In genomic region chr11:11528986-11529385, GRCh38 we compare ENCODE assay signal across 33 cellular contexts.
"Had no signal": no experiment of that assay in that cellular context is flagged by ENCODE, and none has a peak within 500 bp of the region (broad histone marks: within the 10 kb centered on the region; RNA-seq: fewer than 3 reads in every experiment).

No MANE protein-coding gene starts in this region.

- H3K4me1 ChIP-seq: adrenal gland, body of pancreas had no signal

- FAIRE-seq: astrocyte, TTC549 had no signal

- DNase-seq: activated B cell treated with CpG ODN at 0.5 μM for 24 hours; activated CD4-positive, alpha-beta memory T cell treated with anti-CD3 and anti-CD28 coated beads for 36 hours; activated CD4-positive, alpha-beta T cell treated with anti-CD3 and anti-CD28 coated beads for 4 hours; activated CD4-positive, alpha-beta T cell treated with anti-CD3 and anti-CD28 coated beads, Interleukin-2, amount 10 ng/mL, durations not matched to agents 24 days and 14 days; activated CD4-positive, alpha-beta T cell treated with anti-CD3 and anti-CD28 coated beads, Interleukin-2, amount 50 U/mL, for 1 hour; activated CD4-positive, alpha-beta T cell treated with anti-CD3 and anti-CD28 coated beads, Interleukin-2, amount 50 U/mL, for 4 hours; activated CD4-positive, CD25-positive, alpha-beta regulatory T cell treated with anti-CD3 and anti-CD28 coated beads, Interleukin-2, amount 50 U/mL, for 72 hours; activated CD8-positive, alpha-beta memory T cell treated with anti-CD3 and anti-CD28 coated beads, Interleukin-2, amount 50 U/mL, for 4 hours; activated CD8-positive, alpha-beta T cell treated with anti-CD3 and anti-CD28 coated beads for 36 hours; activated effector memory CD4-positive, alpha-beta T cell treated with anti-CD3 and anti-CD28 coated beads, Interleukin-2, amount 50 U/mL, for 16 hours; activated gamma-delta T cell treated with Interleukin-2 at 50 U/mL for 16 hours; activated naive CD4-positive, alpha-beta T cell; activated naive CD4-positive, alpha-beta T cell treated with anti-CD3 and anti-CD28 coated beads for 36 hours; activated naive CD4-positive, alpha-beta T cell treated with anti-CD3 and anti-CD28 coated beads, Interleukin-2, amount 50 U/mL, for 16 hours; activated naive CD8-positive, alpha-beta T cell treated with anti-CD3 and anti-CD28 coated beads for 36 hours; activated T-cell treated with anti-CD3 and anti-CD28 coated beads for 4 hours; activated T-cell treated with anti-CD3 and anti-CD28 coated beads, Interleukin-2, amount 50 U/mL, for 1 hour; activated T-cell treated with anti-CD3 and anti-CD28 coated beads, Interleukin-2, amount 50 U/mL, for 4 hours; activated T-cell treated with anti-CD3 and anti-CD28 coated beads, Interleukin-2, amount 50 U/mL, for 72 hours; adrenal gland; amniotic stem cell; aorta; body of pancreas; brain microvascular endothelial cell; central memory CD4-positive, alpha-beta T cell; T-helper 1 cell; T-helper 2 cell; T-helper 9 cell had no signal

- H3K36me3 ChIP-seq: adrenal gland, brain microvascular endothelial cell had no signal

- H3K27ac ChIP-seq: adrenal gland, body of pancreas, brain microvascular endothelial cell, VCaP had no signal

- H3K27me3 ChIP-seq: adrenal gland, body of pancreas, brain microvascular endothelial cell had no signal

- H3K4me3 ChIP-seq: adrenal gland, body of pancreas had no signal

- ATAC-seq: activated CD8-positive, alpha-beta T cell treated with anti-CD3 and anti-CD28 coated beads for 36 hours; activated naive CD4-positive, alpha-beta T cell treated with anti-CD3 and anti-CD28 coated beads, Interleukin-2, amount 50 U/mL, for 72 hours; activated T-cell treated with anti-CD3 and anti-CD28 coated beads, Interleukin-2, amount 50 U/mL, for 4 hours; activated T-cell treated with anti-CD3 and anti-CD28 coated beads, Interleukin-2, amount 50 U/mL, for 72 hours; activated T-helper 17 cell treated with anti-CD3 and anti-CD28 coated beads, Interleukin-2, amount 50 U/mL, for 72 hours; body of pancreas had no signal

- H3K9me3 ChIP-seq: adrenal gland, body of pancreas had no signal
